25 cellular contexts compared by ENCODE assay signal in genomic region chr17:624341-624860, GRCh38.
DNase-seq lines count a peak whose midpoint lies in the region; ATAC-seq, FAIRE-seq and TF ChIP-seq lines count a peak whose summit lies in the region.
"Had no signal": no experiment of that assay in that cellular context is flagged by ENCODE, and none has a peak within 500 bp of the region (broad histone marks: within the 10 kb centered on the region; RNA-seq: fewer than 3 reads in every experiment).

No MANE protein-coding gene starts in this region.

- H3K9me3 ChIP-seq in Karpas-422 (ENCODE audit: low read length) (no peaks in the 10 kb centered on the region), endodermal cell (ENCODE audit: control insufficient read depth, low read length) (no peaks in the 10 kb centered on the region), neutrophil (no peaks in the 10 kb centered on the region)
- H3K9me3 ChIP-seq: Caco-2 had no signal

- H3K4me1 Mint-ChIP-seq in endodermal cell = peaks cover 17% of the 10 kb centered on the region

- FAIRE-seq in D721Med (lab: Jason Lieb, UNC) = no peak
- FAIRE-seq: G401.6, GM12891, GM19239 had no signal

- H3K79me2 ChIP-seq in Karpas-422 (ENCODE audit: low read length) = no peaks in the 10 kb centered on the region

- no peak overlapping the region for H3K4me3 ChIP-seq in Karpas-422 (ENCODE audit: low read length)
- no peak overlapping the region for H3K4me3 ChIP-seq in endodermal cell (ENCODE audit: low read length)
- H3K4me3 ChIP-seq in neutrophil (ENCODE audit: low read depth in 1 of 2, low read length in 1 of 2) = peak overlapping the region in 1 of 2 experiments; percentile 3
- H3K4me3 ChIP-seq: BLaER1, GM23248 had no signal

- H3K9ac ChIP-seq in Karpas-422 (ENCODE audit: low read length) (no peak overlapping the region), endodermal cell (ENCODE audit: extremely low read depth, low read length, poor library complexity, severe bottlenecking) (no peak overlapping the region)
- H3K9ac ChIP-seq: BLaER1, GM23248 had no signal

- H3K9me3 Mint-ChIP-seq in endodermal cell = no peaks in the 10 kb centered on the region

- H3K4me2 ChIP-seq in Karpas-422 (ENCODE audit: low read depth, low read length, poor library complexity, severe bottlenecking) = no peak overlapping the region
- H3K4me2 ChIP-seq: BLaER1 had no signal

- 93% methylated on average over 6 to 9 of the region's 9 CpGs for WGBS in endodermal cell (ENCODE audit: insufficient coverage in 1 of 2, insufficient read length in 1 of 2), 2 experiments

- peaks cover 18% of the 10 kb centered on the region for H3K36me3 ChIP-seq in Karpas-422 (ENCODE audit: insufficient read depth, low read length)
- peaks cover 66% of the 10 kb centered on the region for H3K36me3 ChIP-seq in endodermal cell (ENCODE audit: control insufficient read depth, insufficient read depth, low read length)
- peaks cover 21% of the 10 kb centered on the region for H3K36me3 ChIP-seq in neutrophil

- no peak overlapping the region for H3K27ac Mint-ChIP-seq in endodermal cell

- H3K27me3 Mint-ChIP-seq in endodermal cell (ENCODE audit: insufficient read depth) = no peaks in the 10 kb centered on the region

- DNase-seq in NCI-H1092 treated with DMSO at 0.1 percent for 48 hours (lab: John Stamatoyannopoulos, UW) (peak; percentile 2), NCI-H1092 (lab: John Stamatoyannopoulos, UW) (no peak), Karpas-422 (peak; percentile 36), endodermal cell (peak; percentile 61), NCI-H2029 treated with DMSO at 0.1 percent for 48 hours (lab: John Stamatoyannopoulos, UW) (no peak), D721Med (ENCODE audit: insufficient read length, low spot score) (no peak)
- DNase-seq: Caco-2, DMS79, GM23248, KG1, NCI-H1105, NCI-H1694 treated with DMSO at 0.1 percent for 48 hours, NCI-H2171, NCI-H446 treated with DMSO at 0.1 percent for 48 hours, NCI-H748 treated with DMSO at 0.1 percent for 48 hours, SHP77 had no signal

- H4K20me1 ChIP-seq in Karpas-422 (ENCODE audit: insufficient read depth, low read depth, low read length) = no peaks in the 10 kb centered on the region
- H4K20me1 ChIP-seq: BLaER1 had no signal

- no peaks in the 10 kb centered on the region for H3K9me2 ChIP-seq in Karpas-422 (replicated peaks; ENCODE audit: insufficient read depth, low read length)

- TF ChIP-seq CTCF in endodermal cell (conservative IDR thresholded peaks at IDR 0.05) = no peak
- no peak for TF ChIP-seq CTCF in neutrophil (IDR thresholded peaks at IDR 0.05)
- TF ChIP-seq CTCF in D721Med (IDR thresholded peaks at IDR 0.05; ENCODE audit: insufficient read depth, missing control alignments) = no peak

- H2AFZ ChIP-seq in Karpas-422 (ENCODE audit: low read length) = no peak overlapping the region
- H2AFZ ChIP-seq: GM23248 had no signal

- H3K36me3 Mint-ChIP-seq in endodermal cell (ENCODE audit: low read depth) = peaks cover 60% of the 10 kb centered on the region

- H3K4me3 Mint-ChIP-seq in endodermal cell = no peak overlapping the region

- H3K4me1 ChIP-seq in Karpas-422 (ENCODE audit: low read length) = no peaks in the 10 kb centered on the region
- H3K4me1 ChIP-seq in endodermal cell (ENCODE audit: control insufficient read depth, insufficient read depth, low read length) = peaks cover 12% of the 10 kb centered on the region
- peaks cover 25 to 30% of the 10 kb centered on the region in 2 experiments for H3K4me1 ChIP-seq in neutrophil (ENCODE audit: control insufficient read depth in 1 of 2, insufficient read depth in 1 of 2, low read depth in 1 of 2, low read length in 1 of 2)
- H3K4me1 ChIP-seq: Caco-2 had no signal

- no peaks in the 10 kb centered on the region for H3K27me3 ChIP-seq in Karpas-422 (ENCODE audit: low read length)
- H3K27me3 ChIP-seq in endodermal cell (ENCODE audit: control insufficient read depth, insufficient read depth, low read length, poor library complexity, severe bottlenecking) = no peaks in the 10 kb centered on the region
- H3K27me3 ChIP-seq in neutrophil = no peaks in the 10 kb centered on the region
- H3K27me3 ChIP-seq: BLaER1 had no signal

- ATAC-seq in GM21423 (IDR thresholded peaks at IDR 0.05; ENCODE audit: unreplicated experiment) = no peak
- ATAC-seq: Panc1, SK-N-SH treated with all-trans-retinoic acid at 6 μM for 48 hours had no signal

- H3K27ac ChIP-seq in Karpas-422 (ENCODE audit: low read length) = no peak overlapping the region
- no peak overlapping the region for H3K27ac ChIP-seq in endodermal cell (ENCODE audit: low read depth, low read length)
- H3K27ac ChIP-seq in neutrophil = peak overlapping the region; percentile 89
- H3K27ac ChIP-seq: 22Rv1, BLaER1, GM23248 had no signal

Comparison
In these comparisons a context has a peak if more than half of its experiments do, and no peak if none do; other contexts are left out.
1. DNase-seq: peak in NCI-H1092 treated with DMSO at 0.1 percent for 48 hours (single experiment), Karpas-422 (single experiment) and endodermal cell (single experiment); none in NCI-H1092 (single experiment), NCI-H2029 treated with DMSO at 0.1 percent for 48 hours (single experiment) and D721Med (single experiment).